In the genomic region with DNA sequence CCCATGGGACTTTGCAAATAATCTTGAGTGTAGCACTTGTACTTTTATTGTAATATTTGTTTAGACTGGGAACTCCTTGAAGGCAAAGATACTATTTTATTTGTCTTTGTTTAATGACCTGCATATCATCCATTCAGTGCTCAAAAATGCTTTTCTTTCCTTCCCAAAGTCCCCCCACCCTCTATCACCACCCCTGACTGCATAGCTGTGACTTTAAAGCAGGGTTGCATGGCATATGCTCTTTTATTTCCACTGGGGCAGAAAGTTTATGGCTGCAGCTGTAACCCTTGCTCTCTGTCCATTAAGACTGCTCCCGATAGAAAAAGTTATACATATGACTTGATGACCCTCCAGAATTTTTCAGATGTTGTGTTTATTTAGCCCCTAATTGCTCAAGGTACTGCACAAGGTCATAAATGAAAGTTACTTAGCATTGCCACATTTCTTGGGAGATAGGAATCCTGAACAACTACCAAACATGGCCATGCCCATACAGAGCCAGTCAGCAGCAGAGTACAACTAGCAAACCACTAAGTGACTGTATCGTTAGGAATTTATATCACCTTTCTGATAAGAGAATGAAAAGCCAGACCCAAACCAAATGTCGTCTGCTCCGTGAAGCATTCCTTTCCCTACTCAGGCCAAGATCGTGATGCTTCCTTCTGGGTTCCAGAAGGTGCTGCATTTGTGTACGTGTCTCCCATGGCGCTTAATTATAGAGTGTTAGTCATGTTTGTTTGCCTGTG, we compare ENCODE assay signal across 1 cellular context.
TF ChIP-seq lines count a peak whose summit lies in the region.

No MANE protein-coding gene starts in this region.

TF ChIP-seq in HEK293, 187 proteins besides CTCF, POLR2A, EP300 and RAD21 (continued from another document):
- TF ChIP-seq, protein P1, sequence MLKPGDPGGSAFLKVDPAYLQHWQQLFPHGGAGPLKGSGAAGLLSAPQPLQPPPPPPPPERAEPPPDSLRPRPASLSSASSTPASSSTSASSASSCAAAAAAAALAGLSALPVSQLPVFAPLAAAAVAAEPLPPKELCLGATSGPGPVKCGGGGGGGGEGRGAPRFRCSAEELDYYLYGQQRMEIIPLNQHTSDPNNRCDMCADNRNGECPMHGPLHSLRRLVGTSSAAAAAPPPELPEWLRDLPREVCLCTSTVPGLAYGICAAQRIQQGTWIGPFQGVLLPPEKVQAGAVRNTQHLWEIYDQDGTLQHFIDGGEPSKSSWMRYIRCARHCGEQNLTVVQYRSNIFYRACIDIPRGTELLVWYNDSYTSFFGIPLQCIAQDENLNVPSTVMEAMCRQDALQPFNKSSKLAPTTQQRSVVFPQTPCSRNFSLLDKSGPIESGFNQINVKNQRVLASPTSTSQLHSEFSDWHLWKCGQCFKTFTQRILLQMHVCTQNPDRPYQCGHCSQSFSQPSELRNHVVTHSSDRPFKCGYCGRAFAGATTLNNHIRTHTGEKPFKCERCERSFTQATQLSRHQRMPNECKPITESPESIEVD (tag by site-specific recombination; IDR thresholded peaks at IDR 0.05) = peak; percentile 32; the same call in 1 of the 2 replicates
- TF ChIP-seq ZNF211 (tag by site-specific recombination; IDR thresholded peaks at IDR 0.05; ENCODE audit: low read depth) = no peak
- no peak for TF ChIP-seq EGR2 (tag by site-specific recombination; IDR thresholded peaks at IDR 0.05; ENCODE audit: low read depth)
- TF ChIP-seq ZNF558 (tag by site-specific recombination; IDR thresholded peaks at IDR 0.05) = no peak
- TF ChIP-seq PATZ1 (tag by site-specific recombination; IDR thresholded peaks at IDR 0.05) = no peak
- TF ChIP-seq ZNF133 (tag by site-specific recombination; IDR thresholded peaks at IDR 0.05) = peak; percentile 59; the same call in 1 of the 2 replicates
- TF ChIP-seq ZNF354C (tag by site-specific recombination; IDR thresholded peaks at IDR 0.05; ENCODE audit: borderline replicate concordance, low read depth) = no peak
- TF ChIP-seq HIC1 (tag by site-specific recombination; IDR thresholded peaks at IDR 0.05) = 0 out of 2 replicates have a peak, but pooled peaks have one; percentile 46
- no peak for TF ChIP-seq ZNF335 (tag by site-specific recombination; conservative IDR thresholded peaks at IDR 0.05)
- peak; percentile 93 for TF ChIP-seq SP7 (tag by site-specific recombination; IDR thresholded peaks at IDR 0.05)
- TF ChIP-seq ZXDB (tag by site-specific recombination; IDR thresholded peaks at IDR 0.05) = peak; percentile 49; the same call in 1 of the 2 replicates
- no peak for TF ChIP-seq ZNF16 (tag by site-specific recombination; IDR thresholded peaks at IDR 0.05; ENCODE audit: low read depth)
- no peak for TF ChIP-seq TRIM28 (IDR thresholded peaks at IDR 0.05; ENCODE audit: borderline replicate concordance, low read length)
